Comparison of ENCODE assay signal across 18 cellular contexts in genomic region chr5:53893626-53894025, GRCh38.
"Had no signal": no experiment of that assay in that cellular context is flagged by ENCODE, and none has a peak within 500 bp of the region (broad histone marks: within the 10 kb centered on the region; RNA-seq: fewer than 3 reads in every experiment).

No MANE protein-coding gene starts in this region.

- H3K36me3 ChIP-seq: left lung, suprapubic skin, thyroid gland, uterus had no signal

- H3K27ac ChIP-seq: left lung, psoas muscle, suprapubic skin, thyroid gland, uterus had no signal

- H3K27me3 ChIP-seq: left lung, suprapubic skin, thyroid gland had no signal

- ATAC-seq: esophagus mucosa; left lung; naive thymus-derived CD4-positive, alpha-beta T cell; psoas muscle; stimulated activated effector memory CD8-positive, alpha-beta T cell treated with anti-CD3 and anti-CD28 coated beads, Interleukin-12 subunit alpha, Interleukin-12 subunit beta, amount 100 ng/mL, for 72 hours; stimulated activated naive CD8-positive, alpha-beta T cell treated with anti-CD3 and anti-CD28 coated beads, Interleukin-15, Interleukin-2, amounts not matched to agents 100 U/mL and 50 U/mL, for 24 hours had no signal

- DNase-seq: effector memory CD4-positive, alpha-beta T cell; immature natural killer cell; left lung; mesenchymal stem cell; midbrain; naive thymus-derived CD4-positive, alpha-beta T cell; nephron progenitor cell; psoas muscle; retina; stimulated activated CD4-positive, alpha-beta T cell treated with anti-CD3 and anti-CD28 coated beads, Interleukin-4, amount 100 ng/mL, for 1 hour; stimulated activated CD8-positive, alpha-beta memory T cell treated with anti-CD3 and anti-CD28 coated beads, Interleukin-4, amount 100 ng/mL, for 48 hours; stimulated activated naive CD8-positive, alpha-beta T cell treated with anti-CD3 and anti-CD28 coated beads, Interleukin-15, Interleukin-2, amounts not matched to agents 100 U/mL and 50 U/mL, for 24 hours; thyroid gland; uterus had no signal

- H3K4me3 ChIP-seq: left lung, lung, psoas muscle, suprapubic skin, thyroid gland, uterus had no signal

- H3K9me3 ChIP-seq: left lung, psoas muscle, suprapubic skin, thyroid gland, uterus had no signal

- H3K4me1 ChIP-seq: left lung, psoas muscle, suprapubic skin, thyroid gland, uterus had no signal
